Comparison of ENCODE assay signal across 9 cellular contexts in the genomic region with DNA sequence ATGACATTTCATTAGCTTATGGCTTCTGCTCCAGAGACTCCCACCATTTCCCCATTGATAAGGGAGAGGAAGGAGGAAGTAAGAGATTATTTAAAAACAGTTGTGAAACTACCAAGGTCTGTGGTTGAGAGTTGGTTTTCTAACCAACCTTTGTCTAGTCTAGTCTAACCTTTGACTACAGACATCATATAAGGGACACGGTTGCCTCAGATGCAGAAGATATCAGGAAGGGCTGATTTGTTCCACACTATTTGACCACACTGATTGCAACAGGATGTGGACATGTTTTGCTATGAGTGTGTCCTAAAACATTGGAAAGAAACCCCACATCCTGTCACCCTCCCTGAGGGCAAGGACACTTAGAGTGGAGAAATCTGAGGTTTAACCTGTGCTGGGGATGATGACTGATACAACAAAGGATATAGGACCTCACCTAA. TPM values are rescaled to one million over a fixed set of nuclear protein-coding genes. Genes with fewer than 3 reads are reported as not detected.
A peak's percentile ranks its signal among the peaks of the same experiment; 100 is the strongest.
DNase-seq lines count a peak whose midpoint lies in the region; ATAC-seq and TF ChIP-seq lines count a peak whose summit lies in the region.
"Had no signal": no experiment of that assay in that cellular context is flagged by ENCODE, and none has a peak within 500 bp of the region (broad histone marks: within the 10 kb centered on the region; RNA-seq: fewer than 3 reads in every experiment).

No MANE protein-coding gene starts in this region.

- intact Hi-C loops in CD8-positive, alpha-beta T cell (cut with DNase I, micrococcal nuclease): loop anchor here in 1 of 2 experiments (10.0 kb wide), 1 partner anchor 47 kb away; no protein-coding TSS in a partner anchor

- H3K27me3 ChIP-seq in CD8-positive, alpha-beta T cell (ENCODE audit: insufficient read depth, low read length): no peaks in the 10 kb centered on the region
- H3K27me3 ChIP-seq in neuronal stem cell (ENCODE audit: control insufficient read depth in 3 of 3, insufficient read depth in 3 of 3, low read depth in 1 of 3, low read length in 3 of 3): no peaks in the 10 kb centered on the region
- H3K27me3 ChIP-seq: body of pancreas had no signal

- H3K4me1 Mint-ChIP-seq in CD8-positive, alpha-beta T cell (ENCODE audit: low read depth): peaks cover 45% of the 10 kb centered on the region
- peaks cover 61% of the 10 kb centered on the region for H3K4me1 Mint-ChIP-seq in activated naive CD8-positive, alpha-beta T cell treated with anti-CD3 and anti-CD28 coated beads, Interleukin-2, amount 10 ng/mL, durations not matched to agents 7 days and 5 days

- H3K36me3 Mint-ChIP-seq in CD8-positive, alpha-beta T cell: no peaks in the 10 kb centered on the region
- peaks cover 24% of the 10 kb centered on the region for H3K36me3 Mint-ChIP-seq in activated naive CD8-positive, alpha-beta T cell treated with anti-CD3 and anti-CD28 coated beads, Interleukin-2, amount 10 ng/mL, durations not matched to agents 7 days and 5 days

- no peak overlapping the region for H2BK120ac ChIP-seq in neuronal stem cell (ENCODE audit: low read depth, low read length)

- H3K4me3 ChIP-seq in CD8-positive, alpha-beta T cell (ENCODE audit: low read depth, low read length): no peak overlapping the region
- no peak overlapping the region for H3K4me3 ChIP-seq in neuronal stem cell (ENCODE audit: low read length in 2 of 2)
- H3K4me3 ChIP-seq: body of pancreas had no signal

- H3K27ac ChIP-seq in CD8-positive, alpha-beta T cell (ENCODE audit: low read depth, low read length): no peak overlapping the region
- no peak overlapping the region for H3K27ac ChIP-seq in neuronal stem cell (replicated peaks; ENCODE audit: low read length)
- H3K27ac ChIP-seq: body of pancreas had no signal

- TF ChIP-seq CTCF in CD8-positive, alpha-beta T cell (IDR thresholded peaks at IDR 0.05): no peak

- no peak overlapping the region for H3K18ac ChIP-seq in neuronal stem cell (ENCODE audit: low read length)

- no peaks in the 10 kb centered on the region for H3K9me3 ChIP-seq in CD8-positive, alpha-beta T cell (ENCODE audit: low read length)
- H3K9me3 ChIP-seq in neuronal stem cell (replicated peaks in 1 of 2; ENCODE audit: control insufficient read depth in 2 of 2, insufficient read depth in 1 of 2, low read depth in 1 of 2, low read length in 2 of 2): no peaks in the 10 kb centered on the region
- H3K9me3 ChIP-seq: body of pancreas had no signal

- no peaks in the 10 kb centered on the region for H3K36me3 ChIP-seq in CD8-positive, alpha-beta T cell (ENCODE audit: insufficient read depth, low read length)
- H3K36me3 ChIP-seq in neuronal stem cell (replicated peaks in 1 of 2; ENCODE audit: control insufficient read depth in 2 of 2, insufficient read depth in 2 of 2, low read length in 2 of 2): no peaks in the 10 kb centered on the region

- no peak overlapping the region for H4K8ac ChIP-seq in neuronal stem cell (ENCODE audit: low read depth, low read length)

- H2BK12ac ChIP-seq in neuronal stem cell (ENCODE audit: low read length): no peak overlapping the region

- H3K9me3 Mint-ChIP-seq in CD8-positive, alpha-beta T cell: no peaks in the 10 kb centered on the region
- peaks cover 1% of the 10 kb centered on the region for H3K9me3 Mint-ChIP-seq in activated naive CD8-positive, alpha-beta T cell treated with anti-CD3 and anti-CD28 coated beads, Interleukin-2, amount 10 ng/mL, durations not matched to agents 7 days and 5 days

- peak in 1 of 7 experiments; percentile 14 for DNase-seq in CD8-positive, alpha-beta T cell
- no peak for DNase-seq in activated naive CD8-positive, alpha-beta T cell treated with anti-CD3 and anti-CD28 coated beads, Interleukin-2, amount 10 ng/mL, durations not matched to agents 7 days and 5 days
- DNase-seq in iPS-NIHi7 (ENCODE audit: extremely low spot score) (no peak), neuronal stem cell (ENCODE audit: low spot score) (no peak), activated gamma-delta T cell treated with Interleukin-2 at 50 U/mL for 16 hours (no peak), COLO668 (lab: John Stamatoyannopoulos, UW; ENCODE audit: unreplicated experiment) (no peak)

- H3K23ac ChIP-seq in neuronal stem cell (ENCODE audit: low read depth, low read length, poor library complexity): no peak overlapping the region

- no peak overlapping the region for H3K4me3 Mint-ChIP-seq in CD8-positive, alpha-beta T cell
- H3K4me3 Mint-ChIP-seq in activated naive CD8-positive, alpha-beta T cell treated with anti-CD3 and anti-CD28 coated beads, Interleukin-2, amount 10 ng/mL, durations not matched to agents 7 days and 5 days: peak overlapping the region; percentile 68

- H2AFZ ChIP-seq in neuronal stem cell (ENCODE audit: low read length): no peak overlapping the region

- no peaks in the 10 kb centered on the region for H3K27me3 Mint-ChIP-seq in CD8-positive, alpha-beta T cell (ENCODE audit: low read depth)
- no peaks in the 10 kb centered on the region for H3K27me3 Mint-ChIP-seq in activated naive CD8-positive, alpha-beta T cell treated with anti-CD3 and anti-CD28 coated beads, Interleukin-2, amount 10 ng/mL, durations not matched to agents 7 days and 5 days

- H3K4ac ChIP-seq in neuronal stem cell (ENCODE audit: low read length): no peak overlapping the region

- H3K4me2 ChIP-seq in neuronal stem cell (ENCODE audit: insufficient read depth, low read length, poor library complexity, severe bottlenecking): no peak overlapping the region

- H3K9ac ChIP-seq in neuronal stem cell (ENCODE audit: low read depth, low read length, poor library complexity): no peak overlapping the region

- peaks cover 40% of the 10 kb centered on the region for H3K4me1 ChIP-seq in CD8-positive, alpha-beta T cell (ENCODE audit: insufficient read depth, low read length)
- peaks cover 5 to 7% of the 10 kb centered on the region in 2 donors for H3K4me1 ChIP-seq in neuronal stem cell (ENCODE audit: control insufficient read depth in 2 of 2, insufficient read depth in 1 of 2, low read depth in 1 of 2, low read length in 2 of 2)
- H3K4me1 ChIP-seq: body of pancreas had no signal

- H4K91ac ChIP-seq in neuronal stem cell (ENCODE audit: low read depth, low read length, poor library complexity): no peak overlapping the region

- no peaks in the 10 kb centered on the region for H3K79me1 ChIP-seq in neuronal stem cell (ENCODE audit: low read depth, low read length)

- H3K27ac Mint-ChIP-seq in CD8-positive, alpha-beta T cell: peak overlapping the region; percentile 19
- H3K27ac Mint-ChIP-seq in activated naive CD8-positive, alpha-beta T cell treated with anti-CD3 and anti-CD28 coated beads, Interleukin-2, amount 10 ng/mL, durations not matched to agents 7 days and 5 days: peak overlapping the region; percentile 85

- CTCF ChIA-PET in CD8-positive, alpha-beta T cell (lab: Charles Lee): no interaction called here

- peak; percentile 62 for ATAC-seq in CD8-positive, alpha-beta T cell
- peak; percentile 71 for ATAC-seq in GM19463 (IDR thresholded peaks at IDR 0.05; ENCODE audit: unreplicated experiment)
- ATAC-seq in HG03469 (IDR thresholded peaks at IDR 0.05; ENCODE audit: unreplicated experiment): peak; percentile 77
- ATAC-seq in activated naive CD8-positive, alpha-beta T cell treated with anti-CD3 and anti-CD28 coated beads, Interleukin-2, amount 10 ng/mL, durations not matched to agents 7 days and 5 days (ENCODE audit: low read depth): peak; percentile 85
- ATAC-seq: body of pancreas had no signal

- POLR2A ChIA-PET in CD8-positive, alpha-beta T cell (lab: Charles Lee): interaction anchor here (0.6 to 1.3 kb wide), 3 partner anchors 14 to 153 kb away, joined by 3 read pairs; no protein-coding TSS in a partner anchor
- POLR2A ChIA-PET in activated naive CD8-positive, alpha-beta T cell treated with anti-CD3 and anti-CD28 coated beads, Interleukin-2, amount 10 ng/mL, durations not matched to agents 7 days and 5 days (lab: Charles Lee): interaction anchor here (0.7 to 3.4 kb wide), 4 partner anchors 13 to 122 kb away, joined by 3 to 24 read pairs (median 4); no protein-coding TSS in a partner anchor

- no peak overlapping the region for H2BK5ac ChIP-seq in neuronal stem cell (ENCODE audit: low read length)

- H2BK15ac ChIP-seq in neuronal stem cell (ENCODE audit: low read length): no peak overlapping the region

- H2AK5ac ChIP-seq in neuronal stem cell (ENCODE audit: low read depth, low read length): no peak overlapping the region

- no CpG with 5 or more reads among the region's 1 CpG for WGBS in neuronal stem cell (ENCODE audit: extremely low coverage in 2 of 2, insufficient read length in 2 of 2, insufficient replicate concordance in 1 of 2), 2 donors

- no peak overlapping the region for H3K14ac ChIP-seq in neuronal stem cell (ENCODE audit: low read length)

RNA-seq across cellular contexts. Expression of gene COQ2, which starts 53.0 kb away (rescaled TPM):
- 1 to 10 TPM; 9.0 to 9.8 TPM for total RNA-seq in CD8-positive, alpha-beta T cell
- total RNA-seq in activated naive CD8-positive, alpha-beta T cell treated with anti-CD3 and anti-CD28 coated beads, Interleukin-2, amount 10 ng/mL, durations not matched to agents 7 days and 5 days: 10 to 100 TPM; 13.1 to 15.5 TPM
- 18.2 TPM for polyA plus RNA-seq in neuronal stem cell (2013, experiment 1 of 2)
- 17.5 TPM for polyA plus RNA-seq in neuronal stem cell (2013, experiment 2 of 2)
